In the genomic region with DNA sequence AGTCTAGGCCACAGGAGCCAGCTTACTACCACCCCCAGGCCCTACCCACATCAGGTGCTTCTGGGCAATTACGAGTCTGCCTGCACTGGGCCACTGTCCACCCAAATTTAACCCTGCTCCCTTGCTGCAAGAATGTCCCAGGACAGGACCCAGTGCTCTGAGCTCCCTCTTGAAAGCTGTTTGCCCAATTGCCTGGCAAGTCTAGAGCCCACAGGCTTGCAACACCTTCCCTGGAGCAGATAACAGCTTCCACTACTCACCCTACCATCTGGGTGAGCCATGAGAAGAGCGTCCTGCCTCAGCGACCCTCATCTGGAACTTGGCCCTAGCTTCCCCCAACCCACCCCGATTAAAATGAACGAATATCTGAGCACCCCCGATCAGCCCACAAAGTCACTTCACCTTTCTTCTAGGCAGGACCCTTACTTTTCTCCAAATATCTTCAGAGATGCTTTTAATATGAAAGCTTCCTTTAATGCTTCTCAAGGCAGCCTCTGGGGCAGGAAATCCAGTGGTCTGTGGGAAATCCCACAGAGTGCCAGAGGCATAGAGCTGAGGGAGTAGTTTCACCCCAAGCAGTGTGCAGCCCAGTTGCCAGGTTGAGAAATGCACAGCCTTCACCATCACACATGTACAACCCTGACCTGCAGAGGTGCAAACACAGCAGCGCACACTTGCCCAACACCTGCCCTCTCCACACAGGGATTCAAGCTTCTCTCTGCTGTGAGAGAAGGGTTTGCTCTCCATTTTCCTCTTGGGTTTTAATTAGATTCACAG, we compare ENCODE assay signal across 13 cellular contexts. TPM values are rescaled to one million over a fixed set of nuclear protein-coding genes. Genes with fewer than 3 reads are reported as not detected.
DNase-seq lines count a peak whose midpoint lies in the region; ATAC-seq and TF ChIP-seq lines count a peak whose summit lies in the region.
"Had no signal": no experiment of that assay in that cellular context is flagged by ENCODE, and none has a peak within 500 bp of the region (broad histone marks: within the 10 kb centered on the region; RNA-seq: fewer than 3 reads in every experiment).

No MANE protein-coding gene starts in this region.

- CTCF ChIA-PET in activated CD4-positive, alpha-beta memory T cell treated with anti-CD3 and anti-CD28 coated beads for 36 hours (lab: Charles Lee), result interaction anchor here (0.6 to 1.4 kb wide), 6 partner anchors 11 to 578 kb away, joined by 3 to 5 read pairs (median 3); no protein-coding TSS in a partner anchor

- peak in 1 of 2 donors; percentile 21 for DNase-seq in activated T-cell treated with anti-CD3 and anti-CD28 coated beads, Interleukin-2, amount 50 U/mL, for 72 hours
- DNase-seq in activated T-cell treated with anti-CD3 and anti-CD28 coated beads, Interleukin-2, amount 50 U/mL, for 48 hours, result no peak
- DNase-seq in activated CD4-positive, alpha-beta memory T cell treated with anti-CD3 and anti-CD28 coated beads for 36 hours, result peak; percentile 52
- DNase-seq in glutamatergic neuron, result peak; percentile 1
- DNase-seq in substantia nigra (lab: John Stamatoyannopoulos, UW), result no peak
- no peak for DNase-seq in NCI-H748 treated with DMSO at 0.1 percent for 48 hours (lab: John Stamatoyannopoulos, UW)
- no peak for DNase-seq in DMS114 treated with DMSO at 0.1 percent for 48 hours (lab: John Stamatoyannopoulos, UW; ENCODE audit: unreplicated experiment)
- DNase-seq: NCI-H2081 had no signal

- H3K9me3 Mint-ChIP-seq in activated T-cell treated with anti-CD3 and anti-CD28 coated beads, Interleukin-2, amount 50 U/mL, for 72 hours, result no peaks in the 10 kb centered on the region
- no peaks in the 10 kb centered on the region for H3K9me3 Mint-ChIP-seq in activated CD4-positive, alpha-beta memory T cell treated with anti-CD3 and anti-CD28 coated beads for 36 hours
- H3K9me3 Mint-ChIP-seq in glutamatergic neuron (ENCODE audit: unreplicated experiment), result peaks cover 7% of the 10 kb centered on the region

- H3K27me3 Mint-ChIP-seq in activated T-cell treated with anti-CD3 and anti-CD28 coated beads, Interleukin-2, amount 50 U/mL, for 72 hours (ENCODE audit: low read depth), result no peaks in the 10 kb centered on the region
- no peaks in the 10 kb centered on the region for H3K27me3 Mint-ChIP-seq in activated CD4-positive, alpha-beta memory T cell treated with anti-CD3 and anti-CD28 coated beads for 36 hours
- H3K27me3 Mint-ChIP-seq in glutamatergic neuron (ENCODE audit: unreplicated experiment), result peaks cover 6% of the 10 kb centered on the region

- H3K27ac ChIP-seq in substantia nigra (ENCODE audit: low read depth, low read length, poor library complexity, severe bottlenecking), result peak overlapping the region; percentile 33
- H3K27ac ChIP-seq: hepatocyte, VCaP had no signal

- POLR2A ChIA-PET in activated CD4-positive, alpha-beta memory T cell treated with anti-CD3 and anti-CD28 coated beads for 36 hours (lab: Charles Lee), result no interaction called here

- ATAC-seq in activated T-cell treated with anti-CD3 and anti-CD28 coated beads, Interleukin-2, amount 50 U/mL, for 72 hours (replicated peaks in 1 of 2), result peak; percentile 61 to 67
- ATAC-seq in HG02884 (IDR thresholded peaks at IDR 0.05; ENCODE audit: unreplicated experiment), result no peak

- H3K36me3 Mint-ChIP-seq in activated T-cell treated with anti-CD3 and anti-CD28 coated beads, Interleukin-2, amount 50 U/mL, for 72 hours (ENCODE audit: insufficient read depth in 2 of 2), result no peaks in the 10 kb centered on the region
- no peaks in the 10 kb centered on the region for H3K36me3 Mint-ChIP-seq in activated CD4-positive, alpha-beta memory T cell treated with anti-CD3 and anti-CD28 coated beads for 36 hours
- H3K36me3 Mint-ChIP-seq in glutamatergic neuron (ENCODE audit: unreplicated experiment), result no peaks in the 10 kb centered on the region

- peak overlapping the region; percentile 0 to 52 for H3K4me3 Mint-ChIP-seq in activated T-cell treated with anti-CD3 and anti-CD28 coated beads, Interleukin-2, amount 50 U/mL, for 72 hours
- no peak overlapping the region for H3K4me3 Mint-ChIP-seq in activated CD4-positive, alpha-beta memory T cell treated with anti-CD3 and anti-CD28 coated beads for 36 hours
- H3K4me3 Mint-ChIP-seq in glutamatergic neuron (ENCODE audit: unreplicated experiment), result no peak overlapping the region

- peaks cover 38% of the 10 kb centered on the region for H3K4me1 Mint-ChIP-seq in activated T-cell treated with anti-CD3 and anti-CD28 coated beads, Interleukin-2, amount 50 U/mL, for 72 hours (ENCODE audit: low read depth)
- H3K4me1 Mint-ChIP-seq in activated CD4-positive, alpha-beta memory T cell treated with anti-CD3 and anti-CD28 coated beads for 36 hours (ENCODE audit: low read depth), result peaks cover 55% of the 10 kb centered on the region
- H3K4me1 Mint-ChIP-seq in glutamatergic neuron (ENCODE audit: low read depth, unreplicated experiment), result peaks cover 29% of the 10 kb centered on the region

- H3K27ac Mint-ChIP-seq in activated T-cell treated with anti-CD3 and anti-CD28 coated beads, Interleukin-2, amount 50 U/mL, for 72 hours, result no peak overlapping the region
- H3K27ac Mint-ChIP-seq in activated CD4-positive, alpha-beta memory T cell treated with anti-CD3 and anti-CD28 coated beads for 36 hours, result no peak overlapping the region
- H3K27ac Mint-ChIP-seq in glutamatergic neuron (ENCODE audit: unreplicated experiment), result no peak overlapping the region

- intact Hi-C loops in activated CD4-positive, alpha-beta memory T cell treated with anti-CD3 and anti-CD28 coated beads for 36 hours (cut with micrococcal nuclease), result no loop called here

- no peak for TF ChIP-seq CTCF in glutamatergic neuron (IDR thresholded peaks at IDR 0.05; ENCODE audit: partially characterized antibody, unreplicated experiment)

RNA-seq across cellular contexts. Expression of gene ACSL6, which starts 10.6 kb away (rescaled TPM):
- total RNA-seq in activated T-cell treated with anti-CD3 and anti-CD28 coated beads, Interleukin-2, amount 50 U/mL, for 72 hours, result 1 to 10 TPM; 5.9 to 8.2 TPM
- total RNA-seq in activated CD4-positive, alpha-beta memory T cell treated with anti-CD3 and anti-CD28 coated beads for 36 hours, result 1 to 10 TPM; 5.6 to 6.0 TPM
- 8.1 TPM for total RNA-seq in glutamatergic neuron (ENCODE audit: unreplicated experiment)

RNA-seq across cellular contexts. Expression of gene MEIKIN, which starts 55.4 kb away (rescaled TPM):
- total RNA-seq in activated T-cell treated with anti-CD3 and anti-CD28 coated beads, Interleukin-2, amount 50 U/mL, for 72 hours, result under 1 TPM in 1 of 2 donors, not detected in 1; 0.19 TPM
- total RNA-seq in activated CD4-positive, alpha-beta memory T cell treated with anti-CD3 and anti-CD28 coated beads for 36 hours, result 1 to 10 TPM in 1 of 2 experiments, under 1 TPM in 1; 0.93 to 2.1 TPM
- not detected for total RNA-seq in glutamatergic neuron (ENCODE audit: unreplicated experiment)
- total RNA-seq: H1, hepatocyte, ureter had no signal

RNA-seq across cellular contexts. Expression of gene IL3, which starts 59.6 kb away (rescaled TPM):
- 1 to 10 TPM; 6.2 to 8.9 TPM for total RNA-seq in activated T-cell treated with anti-CD3 and anti-CD28 coated beads, Interleukin-2, amount 50 U/mL, for 72 hours
- 10 to 100 TPM; 23.1 to 23.3 TPM for total RNA-seq in activated CD4-positive, alpha-beta memory T cell treated with anti-CD3 and anti-CD28 coated beads for 36 hours
- total RNA-seq in glutamatergic neuron (ENCODE audit: unreplicated experiment), result not detected
- total RNA-seq: H1, ureter had no signal

Comparison
In these comparisons a context has a peak if more than half of its experiments do, and no peak if none do; other contexts are left out.
1. DNase-seq: peak in activated CD4-positive, alpha-beta memory T cell treated with anti-CD3 and anti-CD28 coated beads for 36 hours (single experiment) and glutamatergic neuron (single experiment); none in activated T-cell treated with anti-CD3 and anti-CD28 coated beads, Interleukin-2, amount 50 U/mL, for 48 hours (0 of 2), substantia nigra (0 of 49), NCI-H748 treated with DMSO at 0.1 percent for 48 hours (single experiment) and DMS114 treated with DMSO at 0.1 percent for 48 hours (single experiment).
2. H3K4me3 Mint-ChIP-seq: peak in activated T-cell treated with anti-CD3 and anti-CD28 coated beads, Interleukin-2, amount 50 U/mL, for 72 hours (2 of 2); none in activated CD4-positive, alpha-beta memory T cell treated with anti-CD3 and anti-CD28 coated beads for 36 hours (single experiment) and glutamatergic neuron (single experiment).